11 cellular contexts compared by ENCODE assay signal in genomic region chr18:45213040-45213333, GRCh38.
DNase-seq lines count a peak whose midpoint lies in the region; ATAC-seq and TF ChIP-seq lines count a peak whose summit lies in the region.
"Had no signal": no experiment of that assay in that cellular context is flagged by ENCODE, and none has a peak within 500 bp of the region (broad histone marks: within the 10 kb centered on the region; RNA-seq: fewer than 3 reads in every experiment).

No MANE protein-coding gene starts in this region.

- CTCF ChIA-PET in CD8-positive, alpha-beta T cell (lab: Charles Lee) = interaction anchor here (0.7 to 1.5 kb wide), 7 partner anchors 9 to 1593 kb away, joined by 3 to 14 read pairs (median 4); no protein-coding TSS in a partner anchor
- CTCF ChIA-PET in activated B cell treated with CpG ODN at 0.5 μM for 24 hours (lab: Charles Lee) = interaction anchor here (0.6 to 2.4 kb wide), 60 partner anchors 9 to 1551 kb away, joined by 3 to 33 read pairs (median 4); partner anchors contain the start of gene SETBP1

- H3K4me1 ChIP-seq in CD8-positive, alpha-beta T cell (ENCODE audit: insufficient read depth, low read length) = no peaks in the 10 kb centered on the region
- H3K4me1 ChIP-seq in effector memory CD4-positive, alpha-beta T cell (ENCODE audit: control insufficient read depth, insufficient read depth, low read length, poor library complexity, severe bottlenecking) = no peaks in the 10 kb centered on the region
- H3K4me1 ChIP-seq: heart left ventricle had no signal

- no peaks in the 10 kb centered on the region for H3K9me3 ChIP-seq in CD8-positive, alpha-beta T cell (ENCODE audit: low read length)
- no peaks in the 10 kb centered on the region for H3K9me3 ChIP-seq in effector memory CD4-positive, alpha-beta T cell (ENCODE audit: control insufficient read depth, low read length)
- H3K9me3 ChIP-seq: heart left ventricle had no signal

- H3K9me3 Mint-ChIP-seq in CD8-positive, alpha-beta T cell = no peaks in the 10 kb centered on the region
- H3K9me3 Mint-ChIP-seq in activated B cell treated with CpG ODN at 0.5 μM for 24 hours = no peaks in the 10 kb centered on the region
- H3K9me3 Mint-ChIP-seq: activated naive CD4-positive, alpha-beta T cell treated with anti-CD3 and anti-CD28 coated beads, Interleukin-2, amount 50 U/mL, for 24 hours; central memory CD8-positive, alpha-beta T cell had no signal

- no peaks in the 10 kb centered on the region for H3K36me3 ChIP-seq in CD8-positive, alpha-beta T cell (ENCODE audit: insufficient read depth, low read length)
- no peaks in the 10 kb centered on the region for H3K36me3 ChIP-seq in effector memory CD4-positive, alpha-beta T cell (ENCODE audit: control insufficient read depth, insufficient read depth, low read length)
- H3K36me3 ChIP-seq: heart left ventricle had no signal

- POLR2A ChIA-PET in CD8-positive, alpha-beta T cell (lab: Charles Lee) = no interaction called here
- POLR2A ChIA-PET in activated B cell treated with CpG ODN at 0.5 μM for 24 hours (lab: Charles Lee) = interaction anchor here (4.0 kb wide), 1 partner anchor 533 kb away, joined by 22 read pairs; the partner anchor contains the start of gene SETBP1

- no peak overlapping the region for H3K4me3 ChIP-seq in CD8-positive, alpha-beta T cell (ENCODE audit: low read depth, low read length)
- H3K4me3 ChIP-seq in effector memory CD4-positive, alpha-beta T cell (ENCODE audit: insufficient read depth, low read depth, low read length, poor library complexity, severe bottlenecking) = no peak overlapping the region
- H3K4me3 ChIP-seq: heart left ventricle had no signal

- H3K4me1 Mint-ChIP-seq in CD8-positive, alpha-beta T cell (ENCODE audit: low read depth) = no peaks in the 10 kb centered on the region
- H3K4me1 Mint-ChIP-seq in activated B cell treated with CpG ODN at 0.5 μM for 24 hours = peaks cover 7% of the 10 kb centered on the region
- H3K4me1 Mint-ChIP-seq: activated naive CD4-positive, alpha-beta T cell treated with anti-CD3 and anti-CD28 coated beads, Interleukin-2, amount 50 U/mL, for 24 hours; central memory CD8-positive, alpha-beta T cell had no signal

- DNase-seq in CD8-positive, alpha-beta T cell = no peak
- no peak for DNase-seq in activated B cell treated with CpG ODN at 0.5 μM for 24 hours
- no peak for DNase-seq in iPS-NIHi11 (ENCODE audit: low spot score)
- DNase-seq in GOT3 (lab: John Stamatoyannopoulos, UW) = no peak
- DNase-seq in posterior cingulate gyrus = no peak
- no peak for DNase-seq in effector memory CD4-positive, alpha-beta T cell

- no peak overlapping the region for H3K27ac Mint-ChIP-seq in CD8-positive, alpha-beta T cell
- no peak overlapping the region for H3K27ac Mint-ChIP-seq in activated B cell treated with CpG ODN at 0.5 μM for 24 hours
- H3K27ac Mint-ChIP-seq: activated naive CD4-positive, alpha-beta T cell treated with anti-CD3 and anti-CD28 coated beads, Interleukin-2, amount 50 U/mL, for 24 hours had no signal

- peaks cover 2% of the 10 kb centered on the region for H3K27me3 Mint-ChIP-seq in CD8-positive, alpha-beta T cell (ENCODE audit: low read depth)
- H3K27me3 Mint-ChIP-seq in activated B cell treated with CpG ODN at 0.5 μM for 24 hours = no peaks in the 10 kb centered on the region

- ATAC-seq in CD8-positive, alpha-beta T cell = no peak
- ATAC-seq in GM19438 (IDR thresholded peaks at IDR 0.05; ENCODE audit: low read depth, unreplicated experiment) (peak; percentile 17), HG02981 (IDR thresholded peaks at IDR 0.05; ENCODE audit: unreplicated experiment) (peak; percentile 13), activated B cell treated with CpG ODN at 0.5 μM for 24 hours (ENCODE audit: low read depth) (no peak)

- no peak overlapping the region for H3K27ac ChIP-seq in CD8-positive, alpha-beta T cell (ENCODE audit: low read depth, low read length)
- no peak overlapping the region for H3K27ac ChIP-seq in effector memory CD4-positive, alpha-beta T cell (ENCODE audit: insufficient read depth, low read length, poor library complexity, severe bottlenecking)
- H3K27ac ChIP-seq: heart left ventricle had no signal

- H3K4me3 Mint-ChIP-seq in CD8-positive, alpha-beta T cell = no peak overlapping the region
- H3K4me3 Mint-ChIP-seq in activated B cell treated with CpG ODN at 0.5 μM for 24 hours = no peak overlapping the region
- H3K4me3 Mint-ChIP-seq: activated naive CD4-positive, alpha-beta T cell treated with anti-CD3 and anti-CD28 coated beads, Interleukin-2, amount 50 U/mL, for 24 hours; central memory CD8-positive, alpha-beta T cell had no signal

- peak; percentile 27 for TF ChIP-seq CTCF in CD8-positive, alpha-beta T cell (IDR thresholded peaks at IDR 0.05)
- TF ChIP-seq CTCF in activated B cell treated with CpG ODN at 0.5 μM for 24 hours (IDR thresholded peaks at IDR 0.05) = peak; percentile 16

- H3K36me3 Mint-ChIP-seq in CD8-positive, alpha-beta T cell = no peaks in the 10 kb centered on the region
- H3K36me3 Mint-ChIP-seq in activated B cell treated with CpG ODN at 0.5 μM for 24 hours (ENCODE audit: low read depth) = no peaks in the 10 kb centered on the region
- H3K36me3 Mint-ChIP-seq: activated naive CD4-positive, alpha-beta T cell treated with anti-CD3 and anti-CD28 coated beads, Interleukin-2, amount 50 U/mL, for 24 hours had no signal

- no peaks in the 10 kb centered on the region for H3K27me3 ChIP-seq in CD8-positive, alpha-beta T cell (ENCODE audit: insufficient read depth, low read length)
- H3K27me3 ChIP-seq in effector memory CD4-positive, alpha-beta T cell (replicated peaks; ENCODE audit: control insufficient read depth, insufficient read depth, low read length, poor library complexity, severe bottlenecking) = no peaks in the 10 kb centered on the region
- H3K27me3 ChIP-seq: heart left ventricle had no signal

- intact Hi-C loops in CD8-positive, alpha-beta T cell (cut with DNase I, micrococcal nuclease) = loop anchor here (2.0 to 10.0 kb wide), 5 partner anchors 408 to 1641 kb away; no protein-coding TSS in a partner anchor
- intact Hi-C loops in activated B cell treated with CpG ODN at 0.5 μM for 24 hours (cut with micrococcal nuclease) = loop anchor here (2.0 to 5.0 kb wide), 4 partner anchors 176 to 488 kb away; no protein-coding TSS in a partner anchor
- intact Hi-C loops in posterior cingulate gyrus (cut with DNase I) = loop anchor here (5.0 to 10.0 kb wide), 2 partner anchors 536 to 1588 kb away; no protein-coding TSS in a partner anchor

Comparison
In these comparisons a context has a peak if more than half of its experiments do, and no peak if none do; other contexts are left out.
1. ATAC-seq: peak in GM19438 (single experiment) and HG02981 (single experiment); none in CD8-positive, alpha-beta T cell (single experiment) and activated B cell treated with CpG ODN at 0.5 μM for 24 hours (single experiment).